Comparison of ENCODE assay signal across 31 cellular contexts in the genomic region with DNA sequence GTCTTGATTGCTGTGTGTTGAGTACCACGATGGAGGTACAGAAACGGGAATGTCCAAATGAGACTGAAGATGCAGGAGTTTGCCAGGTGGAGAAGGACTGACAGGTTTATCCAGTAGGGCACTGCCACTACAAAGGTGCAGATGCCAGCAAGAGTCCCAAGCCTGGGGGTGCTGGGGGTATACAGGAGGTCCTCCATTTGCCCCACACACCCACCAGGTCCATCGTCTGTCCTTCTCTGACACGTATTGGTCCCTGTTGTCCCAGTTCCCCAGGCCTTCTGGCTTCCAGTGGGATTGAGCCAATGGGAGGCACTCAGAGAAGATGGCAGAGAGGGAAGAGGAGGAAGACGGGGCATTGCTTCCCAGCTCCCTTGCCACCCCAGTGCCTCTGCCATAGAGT.
"Had no signal": no experiment of that assay in that cellular context is flagged by ENCODE, and none has a peak within 500 bp of the region (broad histone marks: within the 10 kb centered on the region; RNA-seq: fewer than 3 reads in every experiment).

No MANE protein-coding gene starts in this region.

- H3K4me1 ChIP-seq: ascending aorta had no signal

- H3K9me3 Mint-ChIP-seq: activated B cell treated with CpG ODN at 0.5 μM for 24 hours; activated CD4-positive, alpha-beta T cell treated with anti-CD3 and anti-CD28 coated beads, Interleukin-2, amount 10 ng/mL, durations not matched to agents 24 days and 14 days; activated CD8-positive, alpha-beta T cell treated with anti-CD3 and anti-CD28 coated beads for 36 hours; activated naive CD4-positive, alpha-beta T cell treated with anti-CD3 and anti-CD28 coated beads, Interleukin-2, amount 10 ng/mL, durations not matched to agents 7 days and 5 days; activated naive CD4-positive, alpha-beta T cell treated with anti-CD3 and anti-CD28 coated beads, Interleukin-2, amount 50 U/mL, for 24 hours; activated naive CD8-positive, alpha-beta T cell treated with anti-CD3 and anti-CD28 coated beads, Interleukin-2, amount 10 ng/mL, durations not matched to agents 7 days and 5 days; activated naive CD8-positive, alpha-beta T cell treated with anti-CD3 and anti-CD28 coated beads, Interleukin-2, amount 50 U/mL, for 24 hours; activated T-cell treated with anti-CD3 and anti-CD28 coated beads, Interleukin-2, amount 50 U/mL, for 24 hours; activated T-helper 2 cell treated with anti-CD3 and anti-CD28 coated beads, Interferon-gamma antibody, Interleukin-2, Interleukin-4, amounts not matched to agents 10 μg/mL and 5 μg/mL and 100 μg/mL, durations not matched to agents 14 hours and 24 hours and 36 hours; central memory CD8-positive, alpha-beta T cell; T-cell; T-helper 2 cell treated with Interferon-gamma antibody and Interleukin-4, amounts not matched to agents 5 μg/mL and 100 μg/mL, for 36 hours had no signal

- H3K27me3 ChIP-seq: ascending aorta, cardiac muscle cell had no signal

- H3K36me3 ChIP-seq: cardiac muscle cell had no signal

- ATAC-seq: activated CD8-positive, alpha-beta T cell treated with anti-CD3 and anti-CD28 coated beads for 36 hours; activated naive CD8-positive, alpha-beta T cell treated with anti-CD3 and anti-CD28 coated beads, Interleukin-2, amount 50 U/mL, for 24 hours; T-cell had no signal

- H3K36me3 Mint-ChIP-seq: brain had no signal

- H3K27ac ChIP-seq: ascending aorta, cardiac muscle cell, VCaP had no signal

- H3K4me1 Mint-ChIP-seq: activated B cell treated with CpG ODN at 0.5 μM for 24 hours; brain; central memory CD8-positive, alpha-beta T cell had no signal

- H3K9me3 ChIP-seq: ascending aorta had no signal

- H3K4me3 ChIP-seq: ascending aorta, cardiac muscle cell had no signal

- H3K27ac Mint-ChIP-seq: activated B cell treated with CpG ODN at 0.5 μM for 24 hours; activated CD4-positive, alpha-beta T cell treated with anti-CD3 and anti-CD28 coated beads, Interleukin-2, amount 10 ng/mL, durations not matched to agents 24 days and 14 days; activated CD8-positive, alpha-beta T cell treated with anti-CD3 and anti-CD28 coated beads for 36 hours; activated naive CD4-positive, alpha-beta T cell treated with anti-CD3 and anti-CD28 coated beads, Interleukin-2, amount 10 ng/mL, durations not matched to agents 7 days and 5 days; activated naive CD4-positive, alpha-beta T cell treated with anti-CD3 and anti-CD28 coated beads, Interleukin-2, amount 50 U/mL, for 24 hours; activated naive CD8-positive, alpha-beta T cell; activated naive CD8-positive, alpha-beta T cell treated with anti-CD3 and anti-CD28 coated beads, Interleukin-2, amount 10 ng/mL, durations not matched to agents 7 days and 5 days; activated naive CD8-positive, alpha-beta T cell treated with anti-CD3 and anti-CD28 coated beads, Interleukin-2, amount 50 U/mL, for 24 hours; activated T-helper 2 cell treated with anti-CD3 and anti-CD28 coated beads, Interferon-gamma antibody, Interleukin-2, Interleukin-4, amounts not matched to agents 10 μg/mL and 5 μg/mL and 100 μg/mL, durations not matched to agents 14 hours and 24 hours and 36 hours; brain; T-cell; T-helper 2 cell treated with Interferon-gamma antibody and Interleukin-4, amounts not matched to agents 5 μg/mL and 100 μg/mL, for 36 hours had no signal

- H3K27me3 Mint-ChIP-seq: activated CD4-positive, alpha-beta T cell treated with anti-CD3 and anti-CD28 coated beads, Interleukin-2, amount 10 ng/mL, durations not matched to agents 24 days and 14 days; activated CD8-positive, alpha-beta T cell treated with anti-CD3 and anti-CD28 coated beads for 36 hours; activated naive CD4-positive, alpha-beta T cell treated with anti-CD3 and anti-CD28 coated beads, Interleukin-2, amount 10 ng/mL, durations not matched to agents 7 days and 5 days; activated naive CD4-positive, alpha-beta T cell treated with anti-CD3 and anti-CD28 coated beads, Interleukin-2, amount 50 U/mL, for 24 hours; activated naive CD8-positive, alpha-beta T cell; activated naive CD8-positive, alpha-beta T cell treated with anti-CD3 and anti-CD28 coated beads, Interleukin-2, amount 10 ng/mL, durations not matched to agents 7 days and 5 days; activated naive CD8-positive, alpha-beta T cell treated with anti-CD3 and anti-CD28 coated beads, Interleukin-2, amount 50 U/mL, for 24 hours; activated T-cell treated with anti-CD3 and anti-CD28 coated beads, Interleukin-2, amount 50 U/mL, for 24 hours; central memory CD8-positive, alpha-beta T cell had no signal

- DNase-seq: activated B cell treated with CpG ODN at 0.5 μM for 24 hours; activated CD4-positive, alpha-beta T cell treated with anti-CD3 and anti-CD28 coated beads for 4 hours; activated CD4-positive, alpha-beta T cell treated with anti-CD3 and anti-CD28 coated beads, Interleukin-2, amount 10 ng/mL, durations not matched to agents 24 days and 14 days; activated CD4-positive, alpha-beta T cell treated with anti-CD3 and anti-CD28 coated beads, Interleukin-2, amount 50 U/mL, for 1 hour; activated CD4-positive, alpha-beta T cell treated with anti-CD3 and anti-CD28 coated beads, Interleukin-2, amount 50 U/mL, for 4 hours; activated CD4-positive, CD25-positive, alpha-beta regulatory T cell treated with anti-CD3 and anti-CD28 coated beads, Interleukin-2, amount 50 U/mL, for 72 hours; activated CD8-positive, alpha-beta memory T cell treated with anti-CD3 and anti-CD28 coated beads, Interleukin-2, amount 50 U/mL, for 4 hours; activated CD8-positive, alpha-beta T cell treated with anti-CD3 and anti-CD28 coated beads for 36 hours; activated effector memory CD4-positive, alpha-beta T cell treated with Interleukin-2 at 50 U/mL for 16 hours; activated gamma-delta T cell; activated naive CD4-positive, alpha-beta T cell treated with anti-CD3 and anti-CD28 coated beads, Interleukin-2, amount 10 ng/mL, durations not matched to agents 7 days and 5 days; activated naive CD8-positive, alpha-beta T cell treated with anti-CD3 and anti-CD28 coated beads, Interleukin-2, amount 10 ng/mL, durations not matched to agents 7 days and 5 days; activated naive CD8-positive, alpha-beta T cell treated with anti-CD3 and anti-CD28 coated beads, Interleukin-2, amount 50 U/mL, for 24 hours; activated T-cell treated with anti-CD3 and anti-CD28 coated beads, Interleukin-2, amount 50 U/mL, for 24 hours; activated T-cell treated with anti-CD3 and anti-CD28 coated beads, Interleukin-2, amount 50 U/mL, for 48 hours; amygdala; anterior cingulate cortex; caudate nucleus; cerebellar nuclear complex; T-cell; T-helper 2 cell; T-helper 9 cell had no signal

- H3K4me3 Mint-ChIP-seq: activated B cell treated with CpG ODN at 0.5 μM for 24 hours; activated CD4-positive, alpha-beta T cell treated with anti-CD3 and anti-CD28 coated beads, Interleukin-2, amount 10 ng/mL, durations not matched to agents 24 days and 14 days; activated CD8-positive, alpha-beta T cell treated with anti-CD3 and anti-CD28 coated beads for 36 hours; activated naive CD4-positive, alpha-beta T cell treated with anti-CD3 and anti-CD28 coated beads, Interleukin-2, amount 10 ng/mL, durations not matched to agents 7 days and 5 days; activated naive CD4-positive, alpha-beta T cell treated with anti-CD3 and anti-CD28 coated beads, Interleukin-2, amount 50 U/mL, for 24 hours; activated naive CD8-positive, alpha-beta T cell; activated naive CD8-positive, alpha-beta T cell treated with anti-CD3 and anti-CD28 coated beads, Interleukin-2, amount 10 ng/mL, durations not matched to agents 7 days and 5 days; activated naive CD8-positive, alpha-beta T cell treated with anti-CD3 and anti-CD28 coated beads, Interleukin-2, amount 50 U/mL, for 24 hours; activated T-cell treated with anti-CD3 and anti-CD28 coated beads, Interleukin-2, amount 50 U/mL, for 24 hours; brain; central memory CD8-positive, alpha-beta T cell; T-cell; T-helper 2 cell treated with Interferon-gamma antibody and Interleukin-4, amounts not matched to agents 5 μg/mL and 100 μg/mL, for 36 hours had no signal
